ENCODE assay signal across 17 cellular contexts in genomic region chr18:8519102-8519501, GRCh38.
"Had no signal": no experiment of that assay in that cellular context is flagged by ENCODE, and none has a peak within 500 bp of the region (broad histone marks: within the 10 kb centered on the region; RNA-seq: fewer than 3 reads in every experiment).

No MANE protein-coding gene starts in this region.

- ATAC-seq: activated CD8-positive, alpha-beta T cell treated with anti-CD3 and anti-CD28 coated beads, Interleukin-2, amount 10 ng/mL, durations not matched to agents 7 days and 5 days; body of pancreas; effector memory CD8-positive, alpha-beta T cell; esophagus mucosa; left lobe of liver; lower lobe of right lung; naive thymus-derived CD8-positive, alpha-beta T cell had no signal

- DNase-seq: activated CD4-positive, alpha-beta T cell treated with anti-CD3 and anti-CD28 coated beads, Interleukin-2, amount 50 U/mL, for 1 hour; activated CD4-positive, CD25-positive, alpha-beta regulatory T cell treated with anti-CD3 and anti-CD28 coated beads, Interleukin-2, amount 50 U/mL, for 72 hours; activated CD8-positive, alpha-beta T cell treated with anti-CD3 and anti-CD28 coated beads, Interleukin-2, amount 10 ng/mL, durations not matched to agents 7 days and 5 days; activated gamma-delta T cell; anterior cingulate cortex; body of pancreas; effector memory CD8-positive, alpha-beta T cell; foreskin melanocyte; glutamatergic neuron; immature natural killer cell; lower lobe of right lung; naive thymus-derived CD8-positive, alpha-beta T cell; stimulated activated CD4-positive, alpha-beta T cell treated with anti-CD3 and anti-CD28 coated beads, Interleukin-1b, Interleukin-23, amount 100 ng/mL, for 48 hours; tibial artery; WERI-Rb-1 had no signal
